Comparison of ENCODE assay signal across 31 cellular contexts in the genomic region with DNA sequence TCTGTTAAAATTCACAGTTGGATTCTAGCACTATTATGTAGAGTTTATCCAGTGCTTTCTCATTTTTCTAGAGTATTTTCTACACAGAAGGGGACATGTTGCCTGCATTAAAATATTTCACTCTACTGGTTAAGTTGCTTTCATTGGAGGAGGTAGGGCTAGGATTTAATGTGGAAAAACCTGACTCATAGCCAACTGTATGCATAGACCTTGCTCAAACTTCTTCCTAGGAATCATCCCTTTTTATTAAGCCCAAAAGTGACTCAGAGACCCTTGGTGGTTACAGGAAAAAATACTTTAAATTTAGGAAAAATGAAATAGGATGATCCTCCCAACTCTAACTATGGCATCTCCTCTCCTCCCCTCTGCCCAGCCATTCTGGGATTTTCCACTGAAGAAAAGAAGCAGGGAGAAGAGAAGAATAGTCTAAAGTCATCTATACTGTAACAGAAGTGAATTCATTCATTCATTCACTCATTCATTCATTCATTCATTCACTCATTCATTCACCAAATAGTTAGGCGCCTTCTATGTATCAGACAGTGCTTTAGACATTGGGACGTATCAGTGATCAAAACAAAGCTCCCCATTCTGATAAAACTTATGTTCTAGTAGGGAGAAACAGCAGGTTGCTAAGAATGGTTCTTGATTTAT.
"Had no signal": no experiment of that assay in that cellular context is flagged by ENCODE, and none has a peak within 500 bp of the region (broad histone marks: within the 10 kb centered on the region; RNA-seq: fewer than 3 reads in every experiment).

No MANE protein-coding gene starts in this region.

- H3K27me3 ChIP-seq: breast epithelium, sigmoid colon had no signal

- DNase-seq: activated CD4-positive, alpha-beta memory T cell treated with anti-CD3 and anti-CD28 coated beads for 36 hours; activated CD4-positive, alpha-beta T cell treated with anti-CD3 and anti-CD28 coated beads, Interleukin-2, amount 10 ng/mL, durations not matched to agents 24 days and 14 days; activated CD4-positive, CD25-positive, alpha-beta regulatory T cell treated with anti-CD3 and anti-CD28 coated beads, Interleukin-2, amount 50 U/mL, for 72 hours; activated CD8-positive, alpha-beta memory T cell treated with anti-CD3 and anti-CD28 coated beads, Interleukin-2, amount 50 U/mL, for 4 hours; activated gamma-delta T cell; activated naive CD4-positive, alpha-beta T cell treated with anti-CD3 and anti-CD28 coated beads, Interleukin-2, amount 10 ng/mL, durations not matched to agents 7 days and 5 days; activated naive CD8-positive, alpha-beta T cell treated with anti-CD3 and anti-CD28 coated beads, Interleukin-2, amount 10 ng/mL, durations not matched to agents 7 days and 5 days; activated T-cell treated with anti-CD3 and anti-CD28 coated beads, Interleukin-2, amount 50 U/mL, for 1 hour; amygdala; central memory CD4-positive, alpha-beta T cell; dermis blood vessel endothelial cell; effector CD4-positive, alpha-beta T cell; esophagus squamous epithelium; kidney glomerular epithelial cell; lower lobe of right lung; mesenchymal stem cell; naive thymus-derived CD8-positive, alpha-beta T cell; nucleus accumbens; psoas muscle; sigmoid colon; stimulated activated CD4-positive, alpha-beta T cell treated with anti-CD3 and anti-CD28 coated beads, Interleukin-15, amount 100 ng/mL, for 24 hours; stimulated activated CD4-positive, alpha-beta T cell treated with anti-CD3 and anti-CD28 coated beads, Interleukin-2, amount 100 ng/mL, for 24 hours; stimulated activated naive CD4-positive, alpha-beta T cell treated with Interleukin-2 at 50 U/mL for 16 hours; T-helper 9 cell; trophoblast cell; WERI-Rb-1 had no signal

- H3K36me3 ChIP-seq: breast epithelium, esophagus squamous epithelium, lower lobe of right lung, sigmoid colon, thoracic aorta, WERI-Rb-1 had no signal

- ATAC-seq: left lobe of liver; lower lobe of right lung; naive thymus-derived CD8-positive, alpha-beta T cell; psoas muscle had no signal

- H3K79me2 ChIP-seq: parathyroid adenoma had no signal

- H2AFZ ChIP-seq: parathyroid adenoma had no signal

- H3K4me1 ChIP-seq: breast epithelium, esophagus squamous epithelium, lower lobe of right lung, parathyroid adenoma, psoas muscle, sigmoid colon had no signal

- H3K27ac ChIP-seq: breast epithelium, epithelial cell of prostate, esophagus squamous epithelium, lower lobe of right lung, parathyroid adenoma, psoas muscle, sigmoid colon, thoracic aorta, WERI-Rb-1 had no signal

- H3K4me3 ChIP-seq: breast epithelium, esophagus squamous epithelium, lower lobe of right lung, psoas muscle, sigmoid colon, thoracic aorta had no signal

- H3K9me3 ChIP-seq: breast epithelium, esophagus squamous epithelium, lower lobe of right lung, psoas muscle, sigmoid colon, thoracic aorta had no signal
